8 cellular contexts compared by ENCODE assay signal in the genomic region with DNA sequence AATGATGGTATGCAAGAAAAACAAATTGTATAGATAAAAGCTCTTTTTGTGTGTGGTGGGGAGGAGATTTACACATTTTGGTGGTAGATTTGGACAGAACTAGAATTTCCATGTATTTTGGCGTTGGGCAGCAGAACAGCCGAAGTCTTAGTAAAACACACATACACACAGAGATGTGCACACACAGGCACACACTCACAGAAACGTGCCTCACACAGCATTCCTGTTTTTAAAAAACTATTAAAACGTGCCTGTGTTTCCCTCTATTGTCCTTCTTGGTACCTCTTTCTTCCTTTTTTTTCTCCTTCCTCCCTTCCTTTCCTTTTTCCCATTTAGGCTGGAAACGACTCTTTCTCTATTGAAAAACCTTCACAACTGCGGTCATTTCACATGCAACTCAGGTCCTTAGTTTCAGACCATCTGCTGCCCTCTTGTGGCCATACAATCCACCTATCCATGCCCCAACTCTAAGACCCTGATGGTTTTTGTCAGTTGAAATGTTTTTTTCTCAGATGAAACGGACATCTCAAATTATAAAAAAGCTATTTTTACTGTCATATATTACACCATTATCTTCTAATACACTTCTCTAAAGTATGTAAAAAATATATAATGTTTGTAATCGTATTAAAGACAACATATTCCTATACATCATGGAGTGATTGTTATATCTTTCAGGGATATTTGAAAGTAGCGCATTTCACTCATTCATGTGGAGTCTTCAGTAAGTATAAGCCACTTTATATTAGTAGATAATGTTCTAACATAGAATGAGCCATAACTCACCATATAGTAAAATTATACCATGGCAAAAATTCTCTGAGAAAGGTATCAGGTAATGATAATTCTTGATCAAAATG.
A peak's percentile ranks its signal among the peaks of the same experiment; 100 is the strongest.
DNase-seq lines count a peak whose midpoint lies in the region; ATAC-seq, FAIRE-seq and TF ChIP-seq lines count a peak whose summit lies in the region.

No MANE protein-coding gene starts in this region.

- no peaks in the 10 kb centered on the region for H4K20me1 ChIP-seq in osteoblast (ENCODE audit: insufficient read depth, low read length)

- ATAC-seq in HG02763 (IDR thresholded peaks at IDR 0.05; ENCODE audit: unreplicated experiment), result no peak

- no peaks in the 10 kb centered on the region for H3K36me3 ChIP-seq in osteoblast (ENCODE audit: insufficient read depth, low read length)

- no peaks in the 10 kb centered on the region for H3K27me3 ChIP-seq in osteoblast (ENCODE audit: insufficient read depth, low read length)

- H3K79me2 ChIP-seq in osteoblast (ENCODE audit: insufficient read depth, low read length), result no peaks in the 10 kb centered on the region

- H2AFZ ChIP-seq in osteoblast (ENCODE audit: low read length), result no peak overlapping the region

- DNase-seq in AG04449 (ENCODE audit: low read depth, low spot score) (no peak), GM12864 (ENCODE audit: low read depth) (no peak), NCI-H1092 (lab: John Stamatoyannopoulos, UW) (peak; percentile 80), SKM-1 treated with dmso at 0.1 percent for 144 hours (lab: John Stamatoyannopoulos, UW; ENCODE audit: unreplicated experiment) (peak; percentile 11), fibroblast of the conjunctiva (ENCODE audit: low read depth) (peak; percentile 75), osteoblast (ENCODE audit: insufficient read length, low spot score, missing footprints) (no peak), RCC 7860 (ENCODE audit: low spot score) (no peak)

- no peak overlapping the region for H3K4me2 ChIP-seq in osteoblast (ENCODE audit: insufficient read depth, low read length)

- TF ChIP-seq CTCF in AG04449 (IDR thresholded peaks at IDR 0.05; ENCODE audit: insufficient read depth, low read length, missing control alignments), result peak; percentile 60
- peak; percentile 47 for TF ChIP-seq CTCF in GM12864 (IDR thresholded peaks at IDR 0.05; ENCODE audit: low read depth, low read length, missing control alignments)
- TF ChIP-seq CTCF in osteoblast (IDR thresholded peaks at IDR 0.05; ENCODE audit: extremely low read depth, low read depth, low read length), result peak; percentile 37

- no peak for FAIRE-seq in RCC 7860 (lab: Jason Lieb, UNC)

- no peaks in the 10 kb centered on the region for H3K4me1 ChIP-seq in osteoblast (ENCODE audit: insufficient read depth, low read length)

- no peak overlapping the region for H3K27ac ChIP-seq in osteoblast (ENCODE audit: low read depth, low read length)

- POLR2A ChIA-PET in AG04449 (lab: Yijun Ruan, JAX), result no interaction called here

- CTCF ChIA-PET in AG04449 (lab: Yijun Ruan, JAX), result interaction anchor here (0.6 to 0.7 kb wide), 2 partner anchors 68 to 892 kb away, joined by 3 read pairs; no protein-coding TSS in a partner anchor

- peaks cover 5% of the 10 kb centered on the region for H3K9me3 ChIP-seq in osteoblast (ENCODE audit: low read depth, low read length)

- H3K4me3 ChIP-seq in AG04449 (ENCODE audit: low read depth, low read length) (no peak overlapping the region), GM12864 (ENCODE audit: low read depth, low read length) (no peak overlapping the region), osteoblast (ENCODE audit: insufficient read depth, low read length) (no peak overlapping the region)

Comparison
In these comparisons a context has a peak if more than half of its experiments do, and no peak if none do; other contexts are left out.
1. DNase-seq: peak in NCI-H1092 (single experiment), SKM-1 treated with dmso at 0.1 percent for 144 hours (single experiment) and fibroblast of the conjunctiva (single experiment); none in AG04449 (single experiment), GM12864 (single experiment), osteoblast (single experiment) and RCC 7860 (single experiment).
2. Peak in every context shown above with its lines, with median percentiles within 50 percentile points of each other: CTCF ChIP-seq.